9 cellular contexts compared by ENCODE assay signal in genomic region chr9:70563437-70564204, GRCh38.
DNase-seq lines count a peak whose midpoint lies in the region; ATAC-seq, FAIRE-seq and TF ChIP-seq lines count a peak whose summit lies in the region.
"Had no signal": no experiment of that assay in that cellular context is flagged by ENCODE, and none has a peak within 500 bp of the region (broad histone marks: within the 10 kb centered on the region; RNA-seq: fewer than 3 reads in every experiment).

No MANE protein-coding gene starts in this region.

- in situ Hi-C loops in IMR-90 (cut with MboI; ENCODE audit: low sequenced_read_pairs) = no loop called here

- no peaks in the 10 kb centered on the region for H3K36me3 ChIP-seq in IMR-90 (ENCODE audit: control insufficient read depth, insufficient read depth, low read length)
- H3K36me3 ChIP-seq: pancreas had no signal

- H3K23ac ChIP-seq in IMR-90 (ENCODE audit: low read depth, low read length) = peak overlapping the region; percentile 3; the same call in 1 of the 2 replicates

- H3K4me2 ChIP-seq in IMR-90 (ENCODE audit: low read depth, low read length) = peak overlapping the region; percentile 33; the same call in 1 of the 2 replicates

- no TSS peak for BruUV-seq in IMR-90 (replicated peaks; lab: Mats Ljungman, UMichigan)

- intact Hi-C loops in CD4-positive, alpha-beta T cell (cut with DNase I, micrococcal nuclease) = loop anchor here (2.0 to 10.0 kb wide), 4 partner anchors 39 to 309 kb away; partner anchors contain the start of gene SMC5 (in 1 of the 2)
- intact Hi-C loops in IMR-90 (cut with micrococcal nuclease) = no loop called here

- TF ChIP-seq POLR2A in IMR-90 (IDR thresholded peaks at IDR 0.05; ENCODE audit: low read depth, low read length) = no peak

- peak overlapping the region; percentile 44 to 48; a peak in 2 of 4 replicates for H4K8ac ChIP-seq in IMR-90 (ENCODE audit: low read depth in 2 of 2, low read length in 2 of 2)

- 80% methylated on average over 1 of the region's 5 CpGs; no CpG with 5 or more reads in 1 of the 2 experiments for WGBS in IMR-90 (ENCODE audit: extremely low coverage in 2 of 2, insufficient read length in 1 of 2), 2 experiments

- no peak overlapping the region for H2AFZ ChIP-seq in IMR-90 (replicated peaks; ENCODE audit: low read length, poor library complexity)

- H4K5ac ChIP-seq in IMR-90 (ENCODE audit: low read depth, low read length) = peak overlapping the region; percentile 31

- no peaks in the 10 kb centered on the region for H4K20me1 ChIP-seq in IMR-90 (ENCODE audit: insufficient read depth, low read length)

- H3K4ac ChIP-seq in IMR-90 (ENCODE audit: low read depth, low read length) = peak overlapping the region; percentile 74

- peak overlapping the region; percentile 86 for H2BK20ac ChIP-seq in IMR-90 (ENCODE audit: low read depth, low read length)

- peaks cover 24% of the 10 kb centered on the region for H3K4me1 ChIP-seq in IMR-90 (ENCODE audit: control insufficient read depth, insufficient read depth, low read length)
- H3K4me1 ChIP-seq: pancreas had no signal

- FAIRE-seq in urothelium cell line (lab: Jason Lieb, UNC) = no peak
- FAIRE-seq: pancreas had no signal

- H3K4me3 Mint-ChIP-seq in CD4-positive, alpha-beta T cell = peak overlapping the region; percentile 67

- no peaks in the 10 kb centered on the region for H3K79me1 ChIP-seq in IMR-90 (ENCODE audit: low read depth in 1 of 2, low read length in 2 of 2)

- no peak overlapping the region for H3K4me3 ChIP-seq in IMR-90 (ENCODE audit: insufficient read depth, low read depth, low read length)
- H3K4me3 ChIP-seq: pancreas had no signal

- peak; percentile 93 for ATAC-seq in CD4-positive, alpha-beta T cell (ENCODE audit: poor library complexity)
- peak; percentile 97 for ATAC-seq in GM21360 (IDR thresholded peaks at IDR 0.05; ENCODE audit: unreplicated experiment)
- peak; percentile 50 for ATAC-seq in IMR-90 (ENCODE audit: low read depth)

- H4K91ac ChIP-seq in IMR-90 (ENCODE audit: insufficient read depth, low read depth, low read length) = peak overlapping the region; percentile 77

- peak overlapping the region; percentile 41; the same call in 1 of the 2 replicates for H2AK5ac ChIP-seq in IMR-90 (ENCODE audit: low read depth, low read length)

- no peaks in the 10 kb centered on the region for H3K36me3 Mint-ChIP-seq in CD4-positive, alpha-beta T cell (ENCODE audit: low read depth)

- H3K27ac Mint-ChIP-seq in CD4-positive, alpha-beta T cell = peak overlapping the region; percentile 86

- no peak for TF ChIP-seq CTCF in CD4-positive, alpha-beta T cell (IDR thresholded peaks at IDR 0.05)
- no peak for TF ChIP-seq CTCF in IMR-90 (conservative IDR thresholded peaks at IDR 0.05; ENCODE audit: low read depth, low read length)

- dilution Hi-C loops in IMR-90 (cut with HindIII; ENCODE audit: low sequenced_read_pairs, unreplicated experiment) = no loop called here

- POLR2A ChIA-PET in CD4-positive, alpha-beta T cell (lab: Charles Lee) = interaction anchor here (0.9 to 5.9 kb wide), 11 partner anchors 18 to 153 kb away, joined by 3 to 61 read pairs (median 5); partner anchors contain the start of gene KLF9
- POLR2A ChIA-PET in IMR-90 (lab: Charles Lee; ENCODE audit: unreplicated experiment) = no interaction called here

- no peak overlapping the region for H2AK9ac ChIP-seq in IMR-90 (replicated peaks; ENCODE audit: low read depth, low read length, poor library complexity)

- H3K56ac ChIP-seq in IMR-90 (ENCODE audit: extremely low read depth, insufficient read depth, low read length) = peak overlapping the region; percentile 10; the same call in 1 of the 2 replicates

- peaks cover 20% of the 10 kb centered on the region for H3K9me1 ChIP-seq in IMR-90 (ENCODE audit: insufficient read depth, low read length)

- peak overlapping the region; percentile 35; the same call in 2 of the 3 replicates for H2BK15ac ChIP-seq in IMR-90 (ENCODE audit: low read depth, low read length)

- no peaks in the 10 kb centered on the region for H3K27me3 ChIP-seq in CD4-positive, alpha-beta T cell (ENCODE audit: control insufficient read depth, insufficient read depth, low read length)
- H3K27me3 ChIP-seq in IMR-90 (ENCODE audit: control insufficient read depth, insufficient read depth, low read length) = no peaks in the 10 kb centered on the region
- H3K27me3 ChIP-seq: pancreas had no signal

- H2BK5ac ChIP-seq in IMR-90 (ENCODE audit: low read depth, low read length, poor library complexity, severe bottlenecking) = peak overlapping the region; percentile 61

- H3K27me3 Mint-ChIP-seq in CD4-positive, alpha-beta T cell = no peaks in the 10 kb centered on the region

- peaks cover 52% of the 10 kb centered on the region for H3K4me1 Mint-ChIP-seq in CD4-positive, alpha-beta T cell (ENCODE audit: low read depth)

- no peaks in the 10 kb centered on the region for H3K9me3 ChIP-seq in CD4-positive, alpha-beta T cell (ENCODE audit: control insufficient read depth, low read length)
- H3K9me3 ChIP-seq in IMR-90 (ENCODE audit: control insufficient read depth, insufficient read depth, low read length) = no peaks in the 10 kb centered on the region
- H3K9me3 ChIP-seq: pancreas had no signal

- H3K9me3 Mint-ChIP-seq in CD4-positive, alpha-beta T cell = no peaks in the 10 kb centered on the region

- no peak overlapping the region for H3K9ac ChIP-seq in IMR-90 (ENCODE audit: low read depth, low read length)

- H3K27ac ChIP-seq in CD4-positive, alpha-beta T cell (ENCODE audit: low read depth, low read length) = peak overlapping the region; percentile 57
- peak overlapping the region; percentile 66; the same call in 1 of the 2 replicates for H3K27ac ChIP-seq in IMR-90 (ENCODE audit: insufficient read depth, low read length)

- H2BK120ac ChIP-seq in IMR-90 (ENCODE audit: low read depth, low read length) = peak overlapping the region; percentile 87

- TF ChIP-seq RAD21 in IMR-90 (IDR thresholded peaks at IDR 0.05; ENCODE audit: low read length) = no peak

- peak; percentile 7 to 51 (median 28) for DNase-seq in CD4-positive, alpha-beta T cell
- DNase-seq in IMR-90 (peak; percentile 76), germinal center (ENCODE audit: low spot score) (peak; percentile 28), urothelium cell line (ENCODE audit: low spot score) (no peak), NCI-H226 (no peak)
- peak; percentile 21 for DNase-seq in activated T-cell treated with anti-CD3 and anti-CD28 coated beads, Interleukin-2, amount 50 U/mL, for 1 hour
- peak; percentile 55 for DNase-seq in stimulated activated CD4-positive, alpha-beta T cell treated with anti-CD3 and anti-CD28 coated beads, Interleukin-4, amount 100 ng/mL, for 24 hours
- DNase-seq: pancreas had no signal

- CTCF ChIA-PET in CD4-positive, alpha-beta T cell (lab: Charles Lee) = no interaction called here
- CTCF ChIA-PET in IMR-90 (lab: Yijun Ruan, JAX) = no interaction called here

- peak overlapping the region; percentile 35 for H3K18ac ChIP-seq in IMR-90 (ENCODE audit: low read depth, low read length)

- H3K14ac ChIP-seq in IMR-90 (replicated peaks; ENCODE audit: low read depth, low read length) = peak overlapping the region; percentile 86

TF ChIP-seq in IMR-90, 13 proteins besides CTCF, POLR2A, EP300 and RAD21:
- TF ChIP-seq FOS (IDR thresholded peaks at IDR 0.05; ENCODE audit: low read depth, low read length) (no peak), CEBPB (IDR thresholded peaks at IDR 0.05; ENCODE audit: low read depth, low read length) (peak; percentile 47; the same call in 1 of the 2 replicates), MAZ (IDR thresholded peaks at IDR 0.05; ENCODE audit: borderline replicate concordance, low read depth, low read length) (peak; percentile 61; the same call in 1 of the 2 replicates)

Comparison
In these comparisons a context has a peak if more than half of its experiments do, and no peak if none do; other contexts are left out.
1. DNase-seq: peak in CD4-positive, alpha-beta T cell (10 of 10), IMR-90 (single experiment), activated T-cell treated with anti-CD3 and anti-CD28 coated beads, Interleukin-2, amount 50 U/mL, for 1 hour (single experiment), germinal center (single experiment) and stimulated activated CD4-positive, alpha-beta T cell treated with anti-CD3 and anti-CD28 coated beads, Interleukin-4, amount 100 ng/mL, for 24 hours (single experiment); none in urothelium cell line (single experiment) and NCI-H226 (single experiment).
2. Peak in every context shown above with its lines, with median percentiles within 50 percentile points of each other: ATAC-seq.